Comparison of ENCODE assay signal across 8 cellular contexts in the genomic region with DNA sequence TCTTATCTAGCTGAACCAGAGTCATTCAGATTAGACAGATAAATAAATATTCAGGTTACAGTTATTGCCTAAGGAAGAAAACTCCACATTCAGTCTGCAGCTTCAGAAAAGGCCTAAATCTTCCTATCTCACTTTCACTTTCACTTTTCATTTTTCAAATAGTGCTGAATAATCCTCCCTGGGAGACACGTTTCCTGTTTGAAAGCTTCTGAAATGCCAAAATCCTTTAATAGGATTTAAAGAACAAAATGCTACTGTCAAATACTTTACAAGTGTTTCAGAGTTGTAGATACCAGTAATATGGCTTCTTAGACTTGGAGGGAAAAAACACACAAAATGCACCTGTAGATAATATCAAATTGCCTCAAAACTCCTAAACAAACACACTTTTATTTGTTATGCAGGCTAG. TPM values are rescaled to one million over a fixed set of nuclear protein-coding genes. Genes with fewer than 3 reads are reported as not detected.
A peak's percentile ranks its signal among the peaks of the same experiment; 100 is the strongest.
DNase-seq lines count a peak whose midpoint lies in the region; ATAC-seq and TF ChIP-seq lines count a peak whose summit lies in the region.

No MANE protein-coding gene starts in this region.

- TF ChIP-seq CTCF in BE2C (IDR thresholded peaks at IDR 0.05; ENCODE audit: low read depth, low read length) (no peak), GM23338 (conservative IDR thresholded peaks at IDR 0.05; ENCODE audit: low read depth in 2 of 2) (no peak), fibroblast of lung (conservative IDR thresholded peaks at IDR 0.05 in 1 of 2, IDR thresholded peaks at IDR 0.05 in 1 of 2; ENCODE audit: low read depth in 1 of 2, low read length in 2 of 2) (no peak)

- peaks cover 19% of the 10 kb centered on the region; the same call in 2 of the 3 replicates for H3K4me1 Mint-ChIP-seq in GM23338
- peaks cover 45 to 48% (median 48%) of the 10 kb centered on the region in 3 donors for H3K4me1 Mint-ChIP-seq in T-cell

- DNase-seq in BE2C (no peak), GM23338 (ENCODE audit: low spot score) (peak; percentile 50), T-cell (no peak), fibroblast of lung (ENCODE audit: low read depth in 2 of 2) (peak; percentile 57 to 62), skeletal muscle cell (ENCODE audit: low read depth) (no peak), NCI-H1930 (lab: John Stamatoyannopoulos, UW) (no peak)

- H3K9ac ChIP-seq in fibroblast of lung (ENCODE audit: insufficient read depth, low read length): peak overlapping the region; percentile 39

- H4K20me1 ChIP-seq in GM23338 (replicated peaks; ENCODE audit: insufficient read depth): peaks cover 37% of the 10 kb centered on the region
- H4K20me1 ChIP-seq in fibroblast of lung (ENCODE audit: control insufficient read depth, extremely low read depth, insufficient read depth, low read length): no peaks in the 10 kb centered on the region

- ATAC-seq in GM23338 (no peak), T-cell (replicated peaks in 1 of 4) (no peak), GM18520 (IDR thresholded peaks at IDR 0.05; ENCODE audit: unreplicated experiment) (no peak), HG02610 (IDR thresholded peaks at IDR 0.05; ENCODE audit: unreplicated experiment) (no peak)

- no peaks in the 10 kb centered on the region for H3K9me2 ChIP-seq in GM23338 (ENCODE audit: insufficient read depth)

- POLR2A ChIA-PET in T-cell (lab: Charles Lee): interaction anchor here (0.6 kb wide), 3 partner anchors 9 to 106 kb away, joined by 3 read pairs; no protein-coding TSS in a partner anchor

- CTCF ChIA-PET in T-cell (lab: Charles Lee): interaction anchor here in 1 of 2 donors (1.0 to 1.6 kb wide), 3 partner anchors 9 to 78 kb away, joined by 4 read pairs; no protein-coding TSS in a partner anchor

- H3K36me3 Mint-ChIP-seq in GM23338 (ENCODE audit: low read depth): peaks cover 41% of the 10 kb centered on the region
- H3K36me3 Mint-ChIP-seq in T-cell: peaks cover 17% of the 10 kb centered on the region

- H3K4me3 ChIP-seq in BE2C (ENCODE audit: low read depth, low read length) (peak overlapping the region; percentile 23), GM23338 (peak overlapping the region; percentile 37), fibroblast of lung (replicated peaks in 1 of 4; ENCODE audit: control extremely low read depth in 1 of 4, insufficient read depth in 1 of 4, low read depth in 3 of 4, low read length in 4 of 4) (peak overlapping the region; percentile 32 to 73 (median 60)), skeletal muscle cell (ENCODE audit: low read depth, low read length) (peak overlapping the region; percentile 37)

- H3K27me3 ChIP-seq in BE2C (no peaks in the 10 kb centered on the region), GM23338 (ENCODE audit: insufficient read depth) (no peaks in the 10 kb centered on the region), fibroblast of lung (ENCODE audit: control insufficient read depth, insufficient read depth, low read length) (no peaks in the 10 kb centered on the region)

- no peak overlapping the region for H2AFZ ChIP-seq in GM23338
- no peak overlapping the region for H2AFZ ChIP-seq in fibroblast of lung (ENCODE audit: low read length)

- H3K79me2 ChIP-seq in GM23338 (replicated peaks; ENCODE audit: insufficient read depth) (peaks cover 82% of the 10 kb centered on the region), fibroblast of lung (ENCODE audit: control insufficient read depth, insufficient read depth, low read length) (peaks cover 63% of the 10 kb centered on the region)

- H3K4me3 Mint-ChIP-seq in GM23338: peak overlapping the region; percentile 51
- peak overlapping the region; percentile 63 to 84 (median 68) for H3K4me3 Mint-ChIP-seq in T-cell

- H3K4me2 ChIP-seq in GM23338: peak overlapping the region; percentile 53
- H3K4me2 ChIP-seq in fibroblast of lung (ENCODE audit: extremely low read depth, insufficient read depth, low read length): peak overlapping the region; percentile 93

- H3F3A ChIP-seq in GM23338 (replicated peaks; ENCODE audit: low read depth): 0 out of 2 replicates have a peak, but pooled peaks cover 5% of the 10 kb centered on the region

- peaks cover 7% of the 10 kb centered on the region for H3K36me3 ChIP-seq in BE2C
- H3K36me3 ChIP-seq in GM23338 (ENCODE audit: insufficient read depth): peaks cover 26% of the 10 kb centered on the region
- no peaks in the 10 kb centered on the region for H3K36me3 ChIP-seq in fibroblast of lung (ENCODE audit: control insufficient read depth, insufficient read depth, low read length)

- peak overlapping the region; percentile 5; the same call in 1 of the 2 replicates for H3K27ac ChIP-seq in GM23338 (ENCODE audit: low read depth)
- peak overlapping the region; percentile 62 for H3K27ac ChIP-seq in fibroblast of lung (ENCODE audit: insufficient read depth, low read length)

- peaks cover 9% of the 10 kb centered on the region for H3K27me3 Mint-ChIP-seq in GM23338 (ENCODE audit: insufficient read depth, low read depth, poor library complexity)
- H3K27me3 Mint-ChIP-seq in T-cell: no peaks in the 10 kb centered on the region

- H3K9me3 Mint-ChIP-seq in GM23338 (peaks cover 9% of the 10 kb centered on the region; the same call in 2 of the 3 replicates), T-cell (no peaks in the 10 kb centered on the region)

- H3K27ac Mint-ChIP-seq in GM23338: peak overlapping the region; percentile 40
- H3K27ac Mint-ChIP-seq in T-cell: peak overlapping the region; percentile 89 to 97

- no peaks in the 10 kb centered on the region for H3K4me1 ChIP-seq in BE2C
- peaks cover 27% of the 10 kb centered on the region for H3K4me1 ChIP-seq in GM23338 (ENCODE audit: insufficient read depth)
- H3K4me1 ChIP-seq in fibroblast of lung (ENCODE audit: control insufficient read depth, extremely low read depth, insufficient read depth, low read length): peaks cover 2% of the 10 kb centered on the region

- H3K9me3 ChIP-seq in BE2C (no peaks in the 10 kb centered on the region), fibroblast of lung (ENCODE audit: control insufficient read depth, insufficient read depth, low read depth, low read length) (no peaks in the 10 kb centered on the region)

TF ChIP-seq in GM23338, 12 proteins besides CTCF, POLR2A, EP300 and RAD21:
- TF ChIP-seq POLR2AphosphoS5 (IDR thresholded peaks at IDR 0.05; ENCODE audit: low read depth) (no peak), ZNF331 (CRISPR knock-in tag; IDR thresholded peaks at IDR 0.05; ENCODE audit: low read depth) (no peak), NANOG (IDR thresholded peaks at IDR 0.05; ENCODE audit: borderline replicate concordance) (no peak), CREB1 (CRISPR knock-in tag; IDR thresholded peaks at IDR 0.05; ENCODE audit: low read depth) (no peak), STAT1 (IDR thresholded peaks at IDR 0.05; ENCODE audit: unreplicated experiment) (no peak)
TF ChIP-seq in GM23338: peak in this region for 0.

RNA-seq across cellular contexts. Expression of a gene that starts 3.9 kb away (rescaled TPM):
- polyA plus RNA-seq in BE2C (2012; ENCODE audit: insufficient read depth, insufficient read length, low read depth): 68.1 TPM
- 68.2 and 72.2 TPM in 2 replicates for total RNA-seq in GM23338 (2014; rRNA removed; shearing (Covaris generic))
- polyA plus RNA-seq in GM23338 (2016; fragmentation: Nextera tagmentation; extraction: Ambion mirVana): 147 and 151 TPM in 2 replicates
- 10 to 100 TPM; 26.3 to 37.7 (median 27.1) TPM for total RNA-seq in T-cell
- 13.9 and 18.3 TPM in 2 replicates for total RNA-seq in fibroblast of lung
- polyA plus RNA-seq in fibroblast of lung: 66.8 and 84.0 TPM in 2 replicates
- polyA plus RNA-seq in fibroblast of lung (2012): 79.7 and 93.5 TPM in 2 replicates
- polyA minus RNA-seq in fibroblast of lung (ENCODE audit: low replicate concordance): 128 and 201 TPM in 2 replicates

Comparison
In these comparisons a context has a peak if more than half of its experiments do, and no peak if none do; other contexts are left out.
1. DNase-seq: peak in GM23338 (single experiment) and fibroblast of lung (2 of 2); none in BE2C (single experiment), T-cell (0 of 34), skeletal muscle cell (single experiment) and NCI-H1930 (0 of 2).
2. Peak in every context shown above with its lines, with median percentiles within 50 percentile points of each other: H3K4me3 ChIP-seq.